Comparison of ENCODE assay signal across 1 cellular context in the genomic region with DNA sequence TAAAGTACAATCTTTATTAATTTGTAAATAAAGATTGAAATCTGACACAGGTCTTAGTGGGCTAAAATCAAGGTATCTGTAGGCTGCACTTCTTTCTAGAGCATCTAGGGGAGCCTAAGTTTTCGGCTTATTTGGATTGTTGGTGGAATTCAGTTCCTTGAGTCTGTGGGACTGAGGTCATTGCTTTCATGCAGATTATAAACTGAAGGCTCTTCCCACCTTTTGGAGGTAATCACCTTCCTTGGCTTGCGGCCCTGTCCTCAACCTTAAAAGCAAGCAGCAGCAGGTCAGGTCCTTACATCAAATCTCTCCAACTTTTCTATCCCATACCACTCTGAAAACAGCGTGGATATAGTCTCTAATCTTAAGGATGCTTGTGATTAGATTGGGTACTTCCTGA.
TF ChIP-seq lines count a peak whose summit lies in the region.

No MANE protein-coding gene starts in this region.

TF ChIP-seq in WTC11, 78 proteins besides CTCF, POLR2A, EP300 and RAD21 (continued from another document):
- TF ChIP-seq, protein P1, sequence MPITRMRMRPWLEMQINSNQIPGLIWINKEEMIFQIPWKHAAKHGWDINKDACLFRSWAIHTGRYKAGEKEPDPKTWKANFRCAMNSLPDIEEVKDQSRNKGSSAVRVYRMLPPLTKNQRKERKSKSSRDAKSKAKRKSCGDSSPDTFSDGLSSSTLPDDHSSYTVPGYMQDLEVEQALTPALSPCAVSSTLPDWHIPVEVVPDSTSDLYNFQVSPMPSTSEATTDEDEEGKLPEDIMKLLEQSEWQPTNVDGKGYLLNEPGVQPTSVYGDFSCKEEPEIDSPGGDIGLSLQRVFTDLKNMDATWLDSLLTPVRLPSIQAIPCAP (CRISPR knock-in tag; IDR thresholded peaks at IDR 0.05) = no peak
